Comparison of ENCODE assay signal across 8 cellular contexts in the genomic region with DNA sequence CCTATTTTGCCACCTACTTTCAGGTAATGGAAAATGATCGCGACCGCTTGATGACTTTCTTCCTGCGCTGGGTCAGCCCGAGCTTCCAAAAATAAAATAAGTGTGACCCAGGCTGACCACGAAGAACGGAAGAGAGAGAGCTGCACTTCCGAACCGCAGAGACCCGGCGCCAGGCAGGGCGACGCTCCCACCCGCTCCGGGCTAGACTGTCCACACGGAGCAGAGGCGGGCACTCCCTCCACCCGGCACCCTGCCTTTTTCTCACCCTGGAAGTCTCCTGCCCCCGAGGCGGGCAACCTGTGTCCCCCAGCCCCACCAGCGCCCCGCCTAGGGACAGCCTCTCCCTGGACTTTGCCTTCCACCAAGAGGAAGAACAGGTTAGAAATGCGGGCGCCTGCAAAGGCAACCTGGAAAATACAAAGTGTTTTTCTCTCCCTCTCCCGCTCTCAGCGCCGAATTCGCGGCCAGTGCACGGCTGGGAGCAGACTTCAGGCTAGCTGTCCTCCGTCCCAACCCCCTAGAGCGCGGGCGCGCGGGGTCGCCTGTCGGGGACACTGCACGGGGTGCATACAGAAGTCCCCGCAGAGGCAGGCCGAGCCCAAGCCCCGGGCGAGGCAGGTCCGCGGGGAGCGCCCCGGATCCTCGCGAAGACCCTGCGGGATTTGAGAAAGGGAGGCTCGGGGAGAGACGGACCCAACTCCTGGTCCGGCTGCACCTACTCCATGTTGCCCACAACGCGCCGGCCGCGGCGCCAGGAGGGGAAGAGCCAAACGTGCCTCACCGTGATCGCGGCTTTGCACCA. TPM values are rescaled to one million over a fixed set of nuclear protein-coding genes. Genes with fewer than 3 reads are reported as not detected.
DNase-seq lines count a peak whose midpoint lies in the region; FAIRE-seq and TF ChIP-seq lines count a peak whose summit lies in the region.

No MANE protein-coding gene starts in this region.

- peak overlapping the region; percentile 44 to 93 for H3K4me3 ChIP-seq in stomach smooth muscle (ENCODE audit: low read length in 2 of 2)

- no peaks in the 10 kb centered on the region for H3K9me3 Mint-ChIP-seq in chondrocyte (ENCODE audit: low read depth)

- H3K4me1 Mint-ChIP-seq in chondrocyte (ENCODE audit: low read depth): peaks cover 24% of the 10 kb centered on the region

- H3K9me3 ChIP-seq in stomach smooth muscle (ENCODE audit: control insufficient read depth in 2 of 2, low read length in 2 of 2): no peaks in the 10 kb centered on the region

- no peaks in the 10 kb centered on the region for H3K27me3 ChIP-seq in stomach smooth muscle (ENCODE audit: control insufficient read depth in 1 of 2, insufficient read depth in 2 of 2, low read length in 2 of 2)

- peak; percentile 55 for DNase-seq in ELF-1 (ENCODE audit: low read depth, low spot score)
- peak; percentile 41 for DNase-seq in HCEC 1CT
- DNase-seq in RCC 7860 (ENCODE audit: low spot score): peak; percentile 18
- no peak for DNase-seq in chondrocyte (ENCODE audit: low spot score)
- peak; percentile 79 for DNase-seq in left kidney (ENCODE audit: low read depth, low spot score)
- DNase-seq in NCI-H128 (lab: John Stamatoyannopoulos, UW; ENCODE audit: unreplicated experiment): no peak
- DNase-seq in effector CD4-positive, alpha-beta T cell: no peak

- no peak for FAIRE-seq in RCC 7860 (lab: Jason Lieb, UNC)

- peaks cover 12% of the 10 kb centered on the region for H3K4me1 ChIP-seq in stomach smooth muscle (ENCODE audit: control insufficient read depth, insufficient read depth, low read length)

- peak overlapping the region; percentile 78 to 89 for H3K9ac ChIP-seq in stomach smooth muscle (ENCODE audit: low read length in 2 of 2)

- H3K27ac ChIP-seq in stomach smooth muscle (ENCODE audit: low read length): peak overlapping the region; percentile 87

- no peak overlapping the region for H3K4me3 Mint-ChIP-seq in chondrocyte (ENCODE audit: unreplicated experiment)

- H3K27me3 Mint-ChIP-seq in chondrocyte (ENCODE audit: low read depth): no peaks in the 10 kb centered on the region

- no peaks in the 10 kb centered on the region for H3K36me3 Mint-ChIP-seq in chondrocyte (ENCODE audit: low read depth)

- TF ChIP-seq CTCF in chondrocyte (IDR thresholded peaks at IDR 0.05): peak; percentile 7

- no peak overlapping the region for H3K27ac Mint-ChIP-seq in chondrocyte (ENCODE audit: unreplicated experiment)

- peaks cover 7 to 10% of the 10 kb centered on the region in 2 donors for H3K36me3 ChIP-seq in stomach smooth muscle (ENCODE audit: control insufficient read depth in 2 of 2, insufficient read depth in 2 of 2, low read length in 2 of 2)

RNA-seq across cellular contexts. Expression of gene SPRY2, which starts 0.9 kb away (rescaled TPM):
- total RNA-seq in chondrocyte: 10.5 to 14.8 TPM (median 11.2 TPM) in 3 replicates

Comparison
In these comparisons a context has a peak if more than half of its experiments do, and no peak if none do; other contexts are left out.
1. DNase-seq: peak in ELF-1 (single experiment), HCEC 1CT (single experiment), RCC 7860 (single experiment) and left kidney (single experiment); none in chondrocyte (single experiment), NCI-H128 (single experiment) and effector CD4-positive, alpha-beta T cell (single experiment).